19 cellular contexts compared by ENCODE assay signal in the genomic region with DNA sequence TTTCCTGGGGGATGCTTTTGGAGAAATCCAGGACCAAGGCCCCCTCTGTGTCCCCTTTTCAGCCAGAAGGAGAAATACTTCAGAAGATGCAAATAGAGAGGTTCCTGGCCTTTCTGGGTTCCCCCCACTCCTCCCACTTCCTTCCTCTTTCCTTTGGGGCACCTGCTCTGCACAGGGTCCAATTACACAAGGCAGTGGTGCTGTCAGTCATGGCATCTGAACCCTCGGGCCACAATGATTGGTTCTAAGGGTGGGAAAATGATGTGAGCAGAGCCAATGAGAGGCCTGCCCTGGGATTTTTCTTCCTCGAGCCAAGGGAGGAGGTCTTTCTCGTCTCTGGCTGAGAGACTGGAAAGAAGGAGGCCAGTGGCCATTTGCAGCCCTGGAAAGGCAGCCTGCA.
"Had no signal": no experiment of that assay in that cellular context is flagged by ENCODE, and none has a peak within 500 bp of the region (broad histone marks: within the 10 kb centered on the region; RNA-seq: fewer than 3 reads in every experiment).

No MANE protein-coding gene starts in this region.

- FAIRE-seq: endometrium had no signal

- H3K36me3 ChIP-seq: heart left ventricle, right lobe of liver, thoracic aorta, upper lobe of left lung had no signal

- H3K4me1 Mint-ChIP-seq: stimulated activated memory B cell treated with anti-CD40 and anti-IgM and Interleukin-4, amounts not matched to agents 10 μg/mL and 1 μg/mL and 100 μg/mL, for 72 hours had no signal

- H3K27ac Mint-ChIP-seq: activated CD4-positive, alpha-beta memory T cell treated with anti-CD3 and anti-CD28 coated beads for 36 hours; stimulated activated memory B cell treated with anti-CD40 and anti-IgM and Interleukin-4, amounts not matched to agents 10 μg/mL and 1 μg/mL and 100 μg/mL, for 72 hours had no signal

- H3K9me3 ChIP-seq: mucosa of descending colon, right lobe of liver, thoracic aorta, upper lobe of left lung had no signal

- H3K36me3 Mint-ChIP-seq: activated CD4-positive, alpha-beta memory T cell treated with anti-CD3 and anti-CD28 coated beads for 36 hours; stimulated activated memory B cell treated with anti-CD40 and anti-IgM and Interleukin-4, amounts not matched to agents 10 μg/mL and 1 μg/mL and 100 μg/mL, for 72 hours had no signal

- H3K4me1 ChIP-seq: heart left ventricle, right lobe of liver, upper lobe of left lung had no signal

- DNase-seq: activated CD4-positive, alpha-beta memory T cell treated with anti-CD3 and anti-CD28 coated beads for 36 hours; activated CD4-positive, alpha-beta T cell treated with anti-CD3 and anti-CD28 coated beads for 48 hours; activated naive CD4-positive, alpha-beta T cell treated with Interleukin-2 at 50 U/mL for 16 hours; activated T-cell treated with anti-CD3 and anti-CD28 coated beads, Interleukin-2, amount 50 U/mL, for 48 hours; cerebellar nuclear complex; cortex of kidney; heart left ventricle; islet precursor cell; left cardiac atrium; mesenchymal stem cell; mucosa of descending colon; nucleus accumbens; right lobe of liver; stimulated activated CD4-positive, alpha-beta T cell treated with anti-CD3 and anti-CD28 coated beads, Interleukin-15, amount 100 ng/mL, for 24 hours; upper lobe of left lung had no signal

- ATAC-seq: heart left ventricle; left cardiac atrium; mucosa of descending colon; right lobe of liver; stimulated activated memory B cell treated with anti-CD40 and anti-IgM and Interleukin-4, amounts not matched to agents 10 μg/mL and 1 μg/mL and 100 μg/mL, for 72 hours had no signal

- H3K4me3 Mint-ChIP-seq: activated CD4-positive, alpha-beta memory T cell treated with anti-CD3 and anti-CD28 coated beads for 36 hours; stimulated activated memory B cell treated with anti-CD40 and anti-IgM and Interleukin-4, amounts not matched to agents 10 μg/mL and 1 μg/mL and 100 μg/mL, for 72 hours had no signal

- H3K9me3 Mint-ChIP-seq: activated CD4-positive, alpha-beta memory T cell treated with anti-CD3 and anti-CD28 coated beads for 36 hours had no signal

- H3K27me3 ChIP-seq: heart left ventricle, right lobe of liver, upper lobe of left lung had no signal

- H3K4me3 ChIP-seq: heart left ventricle, mucosa of descending colon, right lobe of liver, smooth muscle cell, thoracic aorta, upper lobe of left lung had no signal

- H3K4me2 ChIP-seq: smooth muscle cell had no signal

- H3K27ac ChIP-seq: heart left ventricle, right lobe of liver, thoracic aorta, upper lobe of left lung had no signal
